Comparison of ENCODE assay signal across 8 cellular contexts in the genomic region with DNA sequence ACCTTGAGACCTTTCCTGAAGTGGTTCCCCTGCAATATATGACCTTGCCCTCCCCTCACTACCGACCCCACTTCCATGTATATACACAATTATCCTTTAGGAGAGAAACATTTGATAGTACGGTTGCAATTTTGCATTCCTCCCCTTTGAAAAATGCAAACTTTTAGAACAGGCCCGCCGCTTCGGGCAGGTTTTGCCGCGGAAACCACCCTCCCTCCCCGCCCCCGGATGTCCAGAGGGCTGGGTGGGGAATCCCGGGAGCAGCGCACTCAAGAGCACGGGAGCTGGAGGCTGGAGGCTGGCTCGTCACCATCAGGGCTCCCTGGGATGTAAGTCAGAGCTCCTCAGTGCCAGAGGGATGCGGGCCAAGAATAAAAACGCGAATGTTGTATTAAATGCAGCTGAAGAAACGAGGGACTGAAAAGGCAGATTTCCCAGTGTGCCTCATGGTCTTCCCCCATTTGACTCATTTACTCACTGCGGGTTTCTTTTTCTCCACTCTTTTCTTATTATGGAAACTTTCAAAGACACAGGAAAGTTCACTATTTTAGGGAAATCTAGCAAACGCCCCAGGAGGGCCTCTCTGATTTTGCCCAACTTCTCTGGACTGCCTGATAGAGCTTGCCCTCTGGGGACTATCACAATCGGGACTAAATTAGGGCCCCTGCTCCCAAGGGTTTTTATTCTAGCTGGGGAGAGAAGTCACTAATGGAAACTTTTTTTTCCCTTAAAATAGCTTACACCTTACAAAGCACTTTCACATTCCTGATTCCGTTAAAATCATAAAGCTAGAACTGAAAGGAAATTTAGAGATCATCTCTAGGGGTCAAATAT. TPM values are rescaled to one million over a fixed set of nuclear protein-coding genes. Genes with fewer than 3 reads are reported as not detected.
DNase-seq lines count a peak whose midpoint lies in the region; ATAC-seq and TF ChIP-seq lines count a peak whose summit lies in the region.

No MANE protein-coding gene starts in this region.

- 13 to 23% (median 15%) methylated on average over 21 of the region's 21 CpGs for WGBS in psoas muscle, 3 donors

- no peak overlapping the region for H3K27ac ChIP-seq in CD8-positive, alpha-beta T cell (ENCODE audit: low read depth, low read length)
- no peak overlapping the region for H3K27ac ChIP-seq in MM.1S (ENCODE audit: low read length)
- peak overlapping the region; percentile 94 for H3K27ac ChIP-seq in psoas muscle

- no peaks in the 10 kb centered on the region for H3K9me3 ChIP-seq in CD8-positive, alpha-beta T cell (ENCODE audit: low read length)
- H3K9me3 ChIP-seq in MM.1S (replicated peaks; ENCODE audit: insufficient read depth, low read length) (no peaks in the 10 kb centered on the region), psoas muscle (no peaks in the 10 kb centered on the region)

- peaks cover 15% of the 10 kb centered on the region for H3K79me2 ChIP-seq in MM.1S (ENCODE audit: low read length)

- H2AFZ ChIP-seq in MM.1S (ENCODE audit: low read length), result no peak overlapping the region

- no peak for TF ChIP-seq CTCF in CD8-positive, alpha-beta T cell (IDR thresholded peaks at IDR 0.05)
- TF ChIP-seq CTCF in MM.1S (IDR thresholded peaks at IDR 0.05; ENCODE audit: low read length), result no peak
- no peak for TF ChIP-seq CTCF in psoas muscle (IDR thresholded peaks at IDR 0.05)

- H3K36me3 ChIP-seq in CD8-positive, alpha-beta T cell (ENCODE audit: insufficient read depth, low read length), result no peaks in the 10 kb centered on the region
- H3K36me3 ChIP-seq in MM.1S (replicated peaks; ENCODE audit: insufficient read depth, low read length) (no peaks in the 10 kb centered on the region), psoas muscle (ENCODE audit: insufficient read depth in 1 of 2, low read depth in 1 of 2) (no peaks in the 10 kb centered on the region)

- CTCF ChIA-PET in CD8-positive, alpha-beta T cell (lab: Charles Lee), result interaction anchor here (1.0 to 8.0 kb wide), 3 partner anchors 9 to 68 kb away, joined by 3 to 92 read pairs (median 3); no protein-coding TSS in a partner anchor

- peaks cover 62% of the 10 kb centered on the region for H3K4me1 Mint-ChIP-seq in CD8-positive, alpha-beta T cell (ENCODE audit: low read depth)

- peaks cover 78% of the 10 kb centered on the region for H3K4me1 ChIP-seq in CD8-positive, alpha-beta T cell (ENCODE audit: insufficient read depth, low read length)
- H3K4me1 ChIP-seq in MM.1S (ENCODE audit: low read length), result peaks cover 34% of the 10 kb centered on the region
- H3K4me1 ChIP-seq in psoas muscle, result peaks cover 26% of the 10 kb centered on the region

- POLR2A ChIA-PET in CD8-positive, alpha-beta T cell (lab: Charles Lee), result interaction anchor here (0.6 to 6.1 kb wide), 3 partner anchors 14 to 52 kb away, joined by 3 to 121 read pairs (median 4); no protein-coding TSS in a partner anchor

- no peak for ATAC-seq in CD8-positive, alpha-beta T cell
- ATAC-seq in left ventricle myocardium superior (peak; percentile 19), psoas muscle (no peak)

- H3K4me3 Mint-ChIP-seq in CD8-positive, alpha-beta T cell, result peak overlapping the region; percentile 89

- no peaks in the 10 kb centered on the region for H3K9me2 ChIP-seq in MM.1S (replicated peaks; ENCODE audit: insufficient read depth, low read length)

- peaks cover 14% of the 10 kb centered on the region for H3K36me3 Mint-ChIP-seq in CD8-positive, alpha-beta T cell

- H3K9me3 Mint-ChIP-seq in CD8-positive, alpha-beta T cell, result no peaks in the 10 kb centered on the region

- H3K4me2 ChIP-seq in MM.1S (ENCODE audit: low read depth, low read length), result peak overlapping the region; percentile 33; the same call in 1 of the 2 replicates

- no peaks in the 10 kb centered on the region for H3K27me3 ChIP-seq in CD8-positive, alpha-beta T cell (ENCODE audit: insufficient read depth, low read length)
- H3K27me3 ChIP-seq in MM.1S (replicated peaks; ENCODE audit: insufficient read depth, low read length), result no peaks in the 10 kb centered on the region
- no peaks in the 10 kb centered on the region for H3K27me3 ChIP-seq in psoas muscle (ENCODE audit: insufficient read depth in 3 of 3, low read length in 2 of 3)

- H3K27ac Mint-ChIP-seq in CD8-positive, alpha-beta T cell, result peak overlapping the region; percentile 100

- H4K20me1 ChIP-seq in MM.1S (ENCODE audit: insufficient read depth, low read length), result no peaks in the 10 kb centered on the region; the same call in 1 of the 2 replicates

- no peak overlapping the region; the same call in 1 of the 2 replicates for H3K9ac ChIP-seq in MM.1S (ENCODE audit: low read length)

- no peaks in the 10 kb centered on the region for H3K27me3 Mint-ChIP-seq in CD8-positive, alpha-beta T cell (ENCODE audit: low read depth)

- intact Hi-C loops in CD8-positive, alpha-beta T cell (cut with DNase I, micrococcal nuclease), result loop anchor here (5.0 to 10.0 kb wide), 5 partner anchors 309 to 961 kb away; a partner anchor contains a TSS
- intact Hi-C loops in left ventricle myocardium superior (cut with micrococcal nuclease) (no loop called here), psoas muscle (cut with DNase I) (loop anchor here in 1 of 2 donors (5.0 kb wide), 1 partner anchor 96 kb away; a partner anchor contains a TSS)

- peaks cover 35% of the 10 kb centered on the region for H3F3A ChIP-seq in MM.1S (ENCODE audit: insufficient read depth, low read length)

- no peak overlapping the region for H3K4me3 ChIP-seq in CD8-positive, alpha-beta T cell (ENCODE audit: low read depth, low read length)
- H3K4me3 ChIP-seq in MM.1S (ENCODE audit: low read length) (peak overlapping the region; percentile 18; the same call in 1 of the 2 replicates), psoas muscle (peak overlapping the region; percentile 44)

- peak in 3 of 7 experiments; percentile 31 to 43 (median 40) for DNase-seq in CD8-positive, alpha-beta T cell
- DNase-seq in MM.1S (no peak), anterior cingulate cortex (lab: John Stamatoyannopoulos, UW) (peak in 38 of 58 donors; percentile 4 to 65 (median 38)), left ventricle myocardium superior (peak; percentile 89), psoas muscle (peak; percentile 77 to 86), NCI-H2107 treated with DMSO at 0.1 percent for 48 hours (lab: John Stamatoyannopoulos, UW; ENCODE audit: unreplicated experiment) (no peak), NCI-H2171 (lab: John Stamatoyannopoulos, UW) (no peak)
- DNase-seq in stimulated activated CD8-positive, alpha-beta memory T cell treated with anti-CD3 and anti-CD28 coated beads, Interleukin-4, amount 100 ng/mL, for 48 hours, result no peak

RNA-seq across cellular contexts. Expression of a gene that starts 2.9 kb away (rescaled TPM):
- 100 to 1,000 TPM; 264 to 275 TPM for total RNA-seq in CD8-positive, alpha-beta T cell
- total RNA-seq in left ventricle myocardium superior (18.1 TPM), psoas muscle (10 to 100 TPM in 3 of 4 donors, 1 to 10 TPM in 1; 9.4 to 13.6 (median 12.1) TPM)
- 10 to 100 TPM; 10.1 to 11.5 (median 10.9) TPM for polyA plus RNA-seq in psoas muscle

Comparison
In these comparisons a context has a peak if more than half of its experiments do, and no peak if none do; other contexts are left out.
1. DNase-seq: peak in anterior cingulate cortex (38 of 58), left ventricle myocardium superior (single experiment) and psoas muscle (2 of 2); none in MM.1S (single experiment), NCI-H2107 treated with DMSO at 0.1 percent for 48 hours (single experiment), stimulated activated CD8-positive, alpha-beta memory T cell treated with anti-CD3 and anti-CD28 coated beads, Interleukin-4, amount 100 ng/mL, for 48 hours (single experiment) and NCI-H2171 (single experiment).
2. RNA of a gene that starts 2.9 kb away (total RNA-seq): 264 to 275 TPM in CD8-positive, alpha-beta T cell; 18.1 TPM in left ventricle myocardium superior (single experiment) and 9.4 to 13.6 TPM in psoas muscle; every median in the first group is over 10 times any median in the second.